In the genomic region with DNA sequence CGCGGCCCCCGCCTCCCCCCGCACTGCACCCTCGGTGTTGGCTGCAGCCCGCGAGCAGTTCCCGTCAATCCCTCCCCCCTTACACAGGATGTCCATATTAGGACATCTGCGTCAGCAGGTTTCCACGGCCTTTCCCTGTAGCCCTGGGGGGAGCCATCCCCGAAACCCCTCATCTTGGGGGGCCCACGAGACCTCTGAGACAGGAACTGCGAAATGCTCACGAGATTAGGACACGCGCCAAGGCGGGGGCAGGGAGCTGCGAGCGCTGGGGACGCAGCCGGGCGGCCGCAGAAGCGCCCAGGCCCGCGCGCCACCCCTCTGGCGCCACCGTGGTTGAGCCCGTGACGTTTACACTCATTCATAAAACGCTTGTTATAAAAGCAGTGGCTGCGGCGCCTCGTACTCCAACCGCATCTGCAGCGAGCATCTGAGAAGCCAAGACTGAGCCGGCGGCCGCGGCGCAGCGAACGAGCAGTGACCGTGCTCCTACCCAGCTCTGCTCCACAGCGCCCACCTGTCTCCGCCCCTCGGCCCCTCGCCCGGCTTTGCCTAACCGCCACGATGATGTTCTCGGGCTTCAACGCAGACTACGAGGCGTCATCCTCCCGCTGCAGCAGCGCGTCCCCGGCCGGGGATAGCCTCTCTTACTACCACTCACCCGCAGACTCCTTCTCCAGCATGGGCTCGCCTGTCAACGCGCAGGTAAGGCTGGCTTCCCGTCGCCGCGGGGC, we compare ENCODE assay signal across 8 cellular contexts. TPM values are rescaled to one million over a fixed set of nuclear protein-coding genes. Genes with fewer than 3 reads are reported as not detected.
DNase-seq lines count a peak whose midpoint lies in the region; ATAC-seq, FAIRE-seq and TF ChIP-seq lines count a peak whose summit lies in the region.

A gene (plus strand): TSS at position 407 of the 731 bp plus-strand sequence. CDS start 155 bp downstream, at position 562.

- peak within 1 kb of the TSS; percentile 99 for H3K27ac ChIP-seq in cardiac muscle cell
- peak within 1 kb of the TSS; percentile 100 for H3K27ac ChIP-seq in parathyroid adenoma
- peak within 1 kb of the TSS; percentile 97 to 100 for H3K27ac ChIP-seq in tibial artery

- H3K4me1 ChIP-seq in cardiac muscle cell (ENCODE audit: low read depth) = peaks cover 4% of the 10 kb centered on the region
- peaks cover 16% of the 10 kb centered on the region for H3K4me1 ChIP-seq in parathyroid adenoma
- H3K4me1 ChIP-seq in tibial artery = peaks cover 0 to 49% (median 32%) of the 10 kb centered on the region in 4 donors

- H3K4me3 ChIP-seq in cardiac muscle cell (peak within 1 kb of the TSS; percentile 47), parathyroid adenoma (ENCODE audit: low read depth, low read length) (peak within 1 kb of the TSS; percentile 74), tibial artery (peak within 1 kb of the TSS; percentile 71 to 79)

- DNase-seq in GM12892 (ENCODE audit: insufficient read length) (peak; percentile 97), NCI-H1436 (lab: John Stamatoyannopoulos, UW) (peak; percentile 89), SW 1271 (lab: John Stamatoyannopoulos, UW) (peak; percentile 63 to 90), cardiac muscle cell (ENCODE audit: low read depth in 1 of 2, low spot score in 1 of 2) (peak; percentile 94 to 97), tibial artery (peak; percentile 93 to 95)
- DNase-seq in activated naive CD8-positive, alpha-beta T cell treated with anti-CD3 and anti-CD28 coated beads, Interleukin-2, amount 50 U/mL, for 24 hours = peak; percentile 86

- FAIRE-seq in GM12892 (lab: Jason Lieb, UNC) = peak; percentile 97

- H3K27me3 ChIP-seq in cardiac muscle cell (no peaks in the 10 kb centered on the region), parathyroid adenoma (ENCODE audit: control insufficient read depth, insufficient read depth, low read length) (no peaks in the 10 kb centered on the region), tibial artery (no peaks in the 10 kb centered on the region)

- peak within 1 kb of the TSS; percentile 99 for H2AFZ ChIP-seq in parathyroid adenoma

- TF ChIP-seq POLR2A in GM12892 (IDR thresholded peaks at IDR 0.05; ENCODE audit: low read depth, low read length) = peak; percentile 98

- H3K4me3 Mint-ChIP-seq in activated naive CD8-positive, alpha-beta T cell treated with anti-CD3 and anti-CD28 coated beads, Interleukin-2, amount 50 U/mL, for 24 hours = peak within 1 kb of the TSS; percentile 93

- peaks cover 61% of the 10 kb centered on the region for H3K4me1 Mint-ChIP-seq in activated naive CD8-positive, alpha-beta T cell treated with anti-CD3 and anti-CD28 coated beads, Interleukin-2, amount 50 U/mL, for 24 hours

- H3K9me3 ChIP-seq in cardiac muscle cell (ENCODE audit: low read depth) (no peaks in the 10 kb centered on the region), parathyroid adenoma (ENCODE audit: control insufficient read depth, low read length) (no peaks in the 10 kb centered on the region), tibial artery (no peaks in the 10 kb centered on the region)

- TF ChIP-seq CTCF in cardiac muscle cell (IDR thresholded peaks at IDR 0.05; ENCODE audit: low read depth, low read length) (no peak), parathyroid adenoma (IDR thresholded peaks at IDR 0.05) (peak; percentile 17), tibial artery (IDR thresholded peaks at IDR 0.05) (peak in 1 of 2 experiments; percentile 25)

- peaks cover 28% of the 10 kb centered on the region for H3K27me3 Mint-ChIP-seq in activated naive CD8-positive, alpha-beta T cell treated with anti-CD3 and anti-CD28 coated beads, Interleukin-2, amount 50 U/mL, for 24 hours

- H3K36me3 Mint-ChIP-seq in activated naive CD8-positive, alpha-beta T cell treated with anti-CD3 and anti-CD28 coated beads, Interleukin-2, amount 50 U/mL, for 24 hours (ENCODE audit: low read depth) = peaks cover 34% of the 10 kb centered on the region

- H3K9me3 Mint-ChIP-seq in activated naive CD8-positive, alpha-beta T cell treated with anti-CD3 and anti-CD28 coated beads, Interleukin-2, amount 50 U/mL, for 24 hours = no peaks in the 10 kb centered on the region

- intact Hi-C loops in tibial artery (cut with DNase I; ENCODE audit: low total_unique reads) = loop anchor here (1.0 to 5.0 kb wide), 2 partner anchors 20 to 296 kb away; no protein-coding TSS in a partner anchor

- H3K36me3 ChIP-seq in cardiac muscle cell (no peaks in the 10 kb centered on the region), parathyroid adenoma (ENCODE audit: control insufficient read depth, insufficient read depth, low read length) (no peaks in the 10 kb centered on the region), tibial artery (peaks cover 15 to 32% (median 21%) of the 10 kb centered on the region in 3 donors)

- H3K79me2 ChIP-seq in parathyroid adenoma = peaks cover 9% of the 10 kb centered on the region

- peak within 1 kb of the TSS; percentile 94 for H3K27ac Mint-ChIP-seq in activated naive CD8-positive, alpha-beta T cell treated with anti-CD3 and anti-CD28 coated beads, Interleukin-2, amount 50 U/mL, for 24 hours

- ATAC-seq in HG02798 (IDR thresholded peaks at IDR 0.05; ENCODE audit: poor library complexity, unreplicated experiment) = peak; percentile 79
- peak; percentile 84 for ATAC-seq in activated naive CD8-positive, alpha-beta T cell treated with anti-CD3 and anti-CD28 coated beads, Interleukin-2, amount 50 U/mL, for 24 hours

- peak within 1 kb of the TSS; percentile 99 for H3K4me2 ChIP-seq in parathyroid adenoma (ENCODE audit: low read length)

- H3K9ac ChIP-seq in parathyroid adenoma = peak within 1 kb of the TSS; percentile 100

RNA-seq across cellular contexts. Expression of the gene that starts here (rescaled TPM):
- 5.3 TPM for polyA plus RNA-seq in GM12892 (2012; ENCODE audit: missing spikeins)
- 44.3 and 66.0 TPM in 2 replicates for total RNA-seq in cardiac muscle cell
- 45.3 and 55.3 TPM in 2 replicates for polyA plus RNA-seq in cardiac muscle cell

Comparison
In these comparisons a context has a peak if more than half of its experiments do, and no peak if none do; other contexts are left out.
1. Peak in every context shown above with its lines: DNase-seq, ATAC-seq, H3K4me3 ChIP-seq and H3K27ac ChIP-seq.